1 cellular context compared by ENCODE assay signal in the genomic region with DNA sequence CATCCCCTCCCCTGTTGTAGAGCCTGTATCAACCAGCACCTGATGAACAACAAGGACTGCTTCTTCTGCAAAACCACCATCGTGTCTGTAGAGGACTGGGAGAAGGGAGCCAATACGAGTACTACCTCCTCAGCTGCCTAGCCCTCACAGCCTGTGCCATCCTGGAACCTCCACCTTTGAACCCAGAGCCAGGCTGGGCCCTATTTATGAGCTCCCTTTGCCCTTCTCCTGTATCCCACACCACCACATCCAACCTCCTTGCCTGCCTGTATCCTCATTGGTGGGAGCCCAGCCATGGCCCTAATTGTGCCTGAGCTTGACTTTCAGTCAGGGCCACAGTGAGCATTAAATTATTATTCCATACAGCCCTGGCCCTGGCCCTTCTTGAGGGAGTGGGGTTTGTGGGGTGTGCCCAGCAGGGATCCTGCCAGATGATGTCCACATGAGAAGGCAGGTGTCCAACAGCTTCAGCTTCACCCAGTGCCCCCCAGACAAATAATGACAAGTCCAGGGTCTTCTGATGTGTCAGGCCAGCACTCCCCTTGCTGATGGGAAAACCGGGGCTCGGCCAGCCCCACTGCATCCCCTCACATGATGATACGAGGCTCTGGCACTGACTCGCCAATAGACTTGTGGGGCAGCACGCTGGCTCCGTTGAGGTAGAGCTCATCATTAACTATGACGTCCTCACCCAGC.
TF ChIP-seq lines count a peak whose summit lies in the region.

No MANE protein-coding gene starts in this region.

TF ChIP-seq in endothelial cell of umbilical vein, 7 proteins besides CTCF, POLR2A, EP300 and RAD21:
- TF ChIP-seq MYC (IDR thresholded peaks at IDR 0.05; ENCODE audit: low read depth, low read length) = no peak
- no peak for TF ChIP-seq EZH2 (IDR thresholded peaks at IDR 0.05; ENCODE audit: borderline replicate concordance, low read depth, low read length, severe bottlenecking)
- TF ChIP-seq JUN (IDR thresholded peaks at IDR 0.05; ENCODE audit: borderline replicate concordance, insufficient read depth, insufficient read length, low read depth) = no peak
- TF ChIP-seq GATA2 (IDR thresholded peaks at IDR 0.05; ENCODE audit: insufficient read depth, insufficient read length, low read depth, low read length) = no peak
- no peak for TF ChIP-seq FOS (IDR thresholded peaks at IDR 0.05; ENCODE audit: borderline replicate concordance, insufficient read depth, low read length)
